ENCODE assay signal across 8 cellular contexts in the genomic region with DNA sequence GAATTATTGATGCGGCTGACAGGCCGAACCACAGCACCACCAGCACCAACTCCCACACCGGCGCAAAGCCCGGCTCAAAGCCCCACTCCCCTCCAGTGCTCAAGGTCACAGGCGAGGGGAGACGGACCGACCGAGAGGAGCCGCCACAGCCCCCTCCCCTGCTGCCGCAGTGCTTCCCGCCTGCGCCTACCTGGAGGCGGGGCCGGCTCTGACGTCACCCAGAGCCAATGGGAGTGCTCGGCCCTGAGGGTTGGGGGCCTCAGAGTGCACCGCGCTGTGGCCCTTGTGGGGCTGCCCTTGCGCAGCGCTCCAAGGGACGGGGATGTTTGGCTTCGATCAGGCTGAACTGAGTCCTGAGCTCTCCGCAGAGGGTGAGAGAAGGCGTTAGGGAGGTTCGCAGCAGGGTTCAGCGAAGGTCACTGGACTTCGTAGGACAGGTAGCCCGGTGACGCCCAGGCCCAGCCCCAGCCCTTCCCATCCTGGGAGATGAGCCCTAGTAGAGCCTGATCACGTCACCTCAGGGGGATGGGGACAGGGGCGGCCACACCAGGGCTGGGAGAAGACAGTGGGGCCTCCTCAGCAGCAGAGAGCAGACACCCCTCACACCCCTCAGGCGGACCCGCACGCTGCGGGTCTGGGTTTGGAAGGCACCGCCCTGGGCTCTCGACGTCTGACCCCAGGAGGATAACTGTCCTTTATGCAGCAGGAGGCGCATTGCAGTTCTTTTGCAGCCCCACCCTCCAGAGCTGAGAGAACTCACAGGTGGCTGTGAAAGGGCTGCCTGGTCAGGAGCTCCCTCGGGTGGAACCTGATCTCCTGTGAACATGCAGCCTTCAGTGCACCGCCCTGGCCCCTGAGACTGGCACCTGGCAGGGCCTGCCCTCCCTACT. TPM values are rescaled to one million over a fixed set of nuclear protein-coding genes. Genes with fewer than 3 reads are reported as not detected.
DNase-seq lines count a peak whose midpoint lies in the region; ATAC-seq and TF ChIP-seq lines count a peak whose summit lies in the region.

No MANE protein-coding gene starts in this region.

- intact Hi-C loops in A673 (cut with micrococcal nuclease; ENCODE audit: unreplicated experiment) (no loop called here), esophagus squamous epithelium (cut with DNase I) (no loop called here)

- H3K9me2 ChIP-seq in Karpas-422 (replicated peaks; ENCODE audit: insufficient read depth, low read length), result no peaks in the 10 kb centered on the region

- no peaks in the 10 kb centered on the region for H3K4me1 ChIP-seq in A673 (ENCODE audit: insufficient read depth, low read length, poor library complexity, severe bottlenecking)
- H3K4me1 ChIP-seq in Karpas-422 (ENCODE audit: low read length), result peaks cover 52% of the 10 kb centered on the region
- peaks cover 12 to 25% (median 20%) of the 10 kb centered on the region in 3 donors for H3K4me1 ChIP-seq in esophagus squamous epithelium
- peaks cover 5 to 25% (median 14%) of the 10 kb centered on the region in 4 donors for H3K4me1 ChIP-seq in upper lobe of left lung

- no peaks in the 10 kb centered on the region for H3K9me3 Mint-ChIP-seq in activated CD8-positive, alpha-beta memory T cell treated with anti-CD3 and anti-CD28 coated beads, Interleukin-2, amount 10 ng/mL, durations not matched to agents 7 days and 5 days (ENCODE audit: low read depth)
- H3K9me3 Mint-ChIP-seq in nephron, result no peaks in the 10 kb centered on the region

- TF ChIP-seq EP300 in upper lobe of left lung (IDR thresholded peaks at IDR 0.05), result no peak

- no TSS peak for BruUV-seq in A673 (replicated peaks; lab: Mats Ljungman, UMichigan)

- peak overlapping the region; percentile 61 for H3K9ac ChIP-seq in Karpas-422 (ENCODE audit: low read length)

- peak; percentile 45 for DNase-seq in A673 (ENCODE audit: low spot score)
- DNase-seq in Karpas-422, result peak; percentile 85
- no peak for DNase-seq in activated CD8-positive, alpha-beta memory T cell treated with anti-CD3 and anti-CD28 coated beads, Interleukin-2, amount 10 ng/mL, durations not matched to agents 7 days and 5 days
- DNase-seq in esophagus squamous epithelium (lab: John Stamatoyannopoulos, UW), result no peak
- peak in 1 of 2 donors; percentile 82 for DNase-seq in upper lobe of left lung
- no peak for DNase-seq in RWPE1 (ENCODE audit: low spot score)
- DNase-seq in cerebellar nuclear complex (lab: John Stamatoyannopoulos, UW), result no peak

- CTCF ChIA-PET in A673 (lab: Charles Lee) (no interaction called here), RWPE1 (lab: Yijun Ruan, JAX) (interaction anchor here (1.0 to 1.1 kb wide), 2 partner anchors 14 kb away, joined by 3 to 4 read pairs; no protein-coding TSS in a partner anchor)
- CTCF ChIA-PET in activated CD8-positive, alpha-beta memory T cell treated with anti-CD3 and anti-CD28 coated beads, Interleukin-2, amount 10 ng/mL, durations not matched to agents 7 days and 5 days (lab: Charles Lee), result interaction anchor here (3.8 kb wide), 1 partner anchor 10 kb away, joined by 17 read pairs; no protein-coding TSS in a partner anchor

- H3K9me3 ChIP-seq in A673 (ENCODE audit: low read depth, low read length, poor library complexity, severe bottlenecking) (no peaks in the 10 kb centered on the region), Karpas-422 (ENCODE audit: low read length) (no peaks in the 10 kb centered on the region), esophagus squamous epithelium (no peaks in the 10 kb centered on the region), upper lobe of left lung (no peaks in the 10 kb centered on the region)

- TF ChIP-seq POLR2A in esophagus squamous epithelium (IDR thresholded peaks at IDR 0.05), result no peak
- no peak for TF ChIP-seq POLR2A in upper lobe of left lung (IDR thresholded peaks at IDR 0.05)

- peaks cover 26% of the 10 kb centered on the region for H4K20me1 ChIP-seq in Karpas-422 (ENCODE audit: insufficient read depth, low read depth, low read length)

- ATAC-seq in activated CD8-positive, alpha-beta memory T cell treated with anti-CD3 and anti-CD28 coated beads, Interleukin-2, amount 10 ng/mL, durations not matched to agents 7 days and 5 days, result peak; percentile 28
- ATAC-seq in upper lobe of left lung (ENCODE audit: low FRiP score in 2 of 2), result peak; percentile 5 to 16

- POLR2A ChIA-PET in A673 (lab: Charles Lee; ENCODE audit: low non-redundant PET) (no interaction called here), RWPE1 (lab: Yijun Ruan, JAX; ENCODE audit: low non-redundant PET) (no interaction called here)

- H3K4me2 ChIP-seq in Karpas-422 (ENCODE audit: low read depth, low read length, poor library complexity, severe bottlenecking), result peak overlapping the region; percentile 53

- H3K4me3 ChIP-seq in A673 (ENCODE audit: low read depth, low read length, poor library complexity, severe bottlenecking), result peak overlapping the region; percentile 45
- H3K4me3 ChIP-seq in Karpas-422 (ENCODE audit: low read length), result peak overlapping the region; percentile 59
- peak overlapping the region; percentile 12 to 58 (median 27) for H3K4me3 ChIP-seq in esophagus squamous epithelium
- peak overlapping the region in 3 of 4 donors; percentile 20 to 42 (median 29) for H3K4me3 ChIP-seq in upper lobe of left lung

- peaks cover 15% of the 10 kb centered on the region for H3K27me3 Mint-ChIP-seq in activated CD8-positive, alpha-beta memory T cell treated with anti-CD3 and anti-CD28 coated beads, Interleukin-2, amount 10 ng/mL, durations not matched to agents 7 days and 5 days
- H3K27me3 Mint-ChIP-seq in nephron (ENCODE audit: low read depth), result peaks cover 29% of the 10 kb centered on the region

- 0% methylated on average over 1 of the region's 42 CpGs; no CpG with 5 or more reads in 1 of the 2 donors for WGBS in esophagus squamous epithelium, 2 donors
- WGBS in upper lobe of left lung, 2 donors, result 38 to 39% methylated on average over 7 to 34 of the region's 42 CpGs

- H3K36me3 ChIP-seq in A673 (ENCODE audit: insufficient read depth, low read length, poor library complexity, severe bottlenecking) (no peaks in the 10 kb centered on the region), Karpas-422 (ENCODE audit: insufficient read depth, low read length) (no peaks in the 10 kb centered on the region; the same call in 1 of the 2 replicates), esophagus squamous epithelium (peaks cover 0 to 14% (median 4%) of the 10 kb centered on the region in 3 donors), upper lobe of left lung (peaks cover 0 to 13% (median 6%) of the 10 kb centered on the region in 4 donors)

- peak overlapping the region; percentile 49 for H3K4me3 Mint-ChIP-seq in activated CD8-positive, alpha-beta memory T cell treated with anti-CD3 and anti-CD28 coated beads, Interleukin-2, amount 10 ng/mL, durations not matched to agents 7 days and 5 days
- peak overlapping the region; percentile 82 to 86 (median 84) for H3K4me3 Mint-ChIP-seq in nephron

- H2AFZ ChIP-seq in Karpas-422 (ENCODE audit: low read length), result no peak overlapping the region

- H3K27ac Mint-ChIP-seq in activated CD8-positive, alpha-beta memory T cell treated with anti-CD3 and anti-CD28 coated beads, Interleukin-2, amount 10 ng/mL, durations not matched to agents 7 days and 5 days, result no peak overlapping the region
- peak overlapping the region in 1 of 3 experiments; percentile 79 for H3K27ac Mint-ChIP-seq in nephron

- H3K27me3 ChIP-seq in A673 (replicated peaks; ENCODE audit: insufficient read depth, low read depth, low read length, poor library complexity), result no peaks in the 10 kb centered on the region
- no peaks in the 10 kb centered on the region for H3K27me3 ChIP-seq in Karpas-422 (ENCODE audit: low read length)
- peaks cover 0 to 52% (median 2%) of the 10 kb centered on the region in 4 donors for H3K27me3 ChIP-seq in esophagus squamous epithelium
- H3K27me3 ChIP-seq in upper lobe of left lung, result peaks cover 0 to 18% (median 11%) of the 10 kb centered on the region in 4 donors

- H3K79me2 ChIP-seq in Karpas-422 (ENCODE audit: low read length), result no peaks in the 10 kb centered on the region

- no peaks in the 10 kb centered on the region for H3K36me3 Mint-ChIP-seq in activated CD8-positive, alpha-beta memory T cell treated with anti-CD3 and anti-CD28 coated beads, Interleukin-2, amount 10 ng/mL, durations not matched to agents 7 days and 5 days
- no peaks in the 10 kb centered on the region for H3K36me3 Mint-ChIP-seq in nephron (ENCODE audit: low read depth)

- peaks cover 15% of the 10 kb centered on the region for H3K4me1 Mint-ChIP-seq in activated CD8-positive, alpha-beta memory T cell treated with anti-CD3 and anti-CD28 coated beads, Interleukin-2, amount 10 ng/mL, durations not matched to agents 7 days and 5 days
- peaks cover 4% of the 10 kb centered on the region for H3K4me1 Mint-ChIP-seq in nephron

- TF ChIP-seq CTCF in A673 (conservative IDR thresholded peaks at IDR 0.05; ENCODE audit: low read depth, low read length), result no peak
- no peak for TF ChIP-seq CTCF in esophagus squamous epithelium (IDR thresholded peaks at IDR 0.05)
- no peak for TF ChIP-seq CTCF in nephron (IDR thresholded peaks at IDR 0.05; ENCODE audit: unreplicated experiment in 3 of 3)
- TF ChIP-seq CTCF in upper lobe of left lung (IDR thresholded peaks at IDR 0.05), result no peak
- TF ChIP-seq CTCF in RWPE1 (conservative IDR thresholded peaks at IDR 0.05; ENCODE audit: low read depth), result no peak

- H3K27ac ChIP-seq in A673 (ENCODE audit: low read depth, low read length, poor library complexity, severe bottlenecking) (no peak overlapping the region), Karpas-422 (ENCODE audit: low read length) (peak overlapping the region; percentile 70), esophagus squamous epithelium (no peak overlapping the region), upper lobe of left lung (no peak overlapping the region), RWPE1 (no peak overlapping the region)

RNA-seq across cellular contexts. Expression of gene NDRG4, which starts 1.5 kb away (rescaled TPM):
- 0.28 and 0.66 TPM in 2 replicates for total RNA-seq in A673 (2021)
- 11.9 and 37.3 TPM in 2 replicates for total RNA-seq in Karpas-422 (2014; rRNA removed; shearing (Covaris generic); ENCODE audit: low replicate concordance)
- total RNA-seq in activated CD8-positive, alpha-beta memory T cell treated with anti-CD3 and anti-CD28 coated beads, Interleukin-2, amount 10 ng/mL, durations not matched to agents 7 days and 5 days, result 1 to 10 TPM; 1.6 to 2.5 TPM
- 10 to 100 TPM; 19.9 to 62.1 (median 27.8) TPM for total RNA-seq in esophagus squamous epithelium
- total RNA-seq in upper lobe of left lung, result 10 to 100 TPM; 25.1 to 81.0 (median 30.5) TPM

RNA-seq across cellular contexts. Expression of gene SETD6, which starts 13.8 kb away (rescaled TPM):
- total RNA-seq in A673 (2021) (35.2 and 36.1 TPM in 2 replicates), esophagus squamous epithelium (10 to 100 TPM; 12.9 to 46.0 (median 18.0) TPM), upper lobe of left lung (10 to 100 TPM; 17.3 to 78.6 (median 31.7) TPM)
- total RNA-seq in Karpas-422 (2014; rRNA removed; shearing (Covaris generic); ENCODE audit: low replicate concordance), result 2.9 and 5.6 TPM in 2 replicates
- total RNA-seq in activated CD8-positive, alpha-beta memory T cell treated with anti-CD3 and anti-CD28 coated beads, Interleukin-2, amount 10 ng/mL, durations not matched to agents 7 days and 5 days, result 10 to 100 TPM; 12.6 to 17.8 TPM

Comparison
In these comparisons a context has a peak if more than half of its experiments do, and no peak if none do; other contexts are left out.
1. DNase-seq: peak in A673 (single experiment) and Karpas-422 (single experiment); none in activated CD8-positive, alpha-beta memory T cell treated with anti-CD3 and anti-CD28 coated beads, Interleukin-2, amount 10 ng/mL, durations not matched to agents 7 days and 5 days (single experiment), esophagus squamous epithelium (single experiment), RWPE1 (single experiment) and cerebellar nuclear complex (0 of 2).
2. Peak in every context shown above with its lines, with median percentiles within 50 percentile points of each other: H3K4me3 ChIP-seq.